26 cellular contexts compared by ENCODE assay signal in genomic region chr1:6269271-6269996, GRCh38. TPM values are rescaled to one million over a fixed set of nuclear protein-coding genes. Genes with fewer than 3 reads are reported as not detected.
A peak's percentile ranks its signal among the peaks of the same experiment; 100 is the strongest.
DNase-seq lines count a peak whose midpoint lies in the region; ATAC-seq and TF ChIP-seq lines count a peak whose summit lies in the region.
"Had no signal": no experiment of that assay in that cellular context is flagged by ENCODE, and none has a peak within 500 bp of the region (broad histone marks: within the 10 kb centered on the region; RNA-seq: fewer than 3 reads in every experiment).

No MANE protein-coding gene starts in this region.

- no peaks in the 10 kb centered on the region for H3K9me2 ChIP-seq in hepatocyte (replicated peaks; ENCODE audit: insufficient read depth)

- H3K4me2 ChIP-seq in BLaER1 treated with 17β-estradiol and CSF1 and Interleukin-3, amounts not matched to agents 10 nM and 100 nM: peak overlapping the region in 10 of 11 experiments; percentile 5 to 97 (median 35); a peak in 15 of 22 replicates
- peak overlapping the region; percentile 51 for H3K4me2 ChIP-seq in hepatocyte

- no peak overlapping the region for H3K4me3 ChIP-seq in BLaER1 treated with 17β-estradiol and CSF1 and Interleukin-3, amounts not matched to agents 10 nM and 100 nM
- no peak overlapping the region for H3K4me3 ChIP-seq in Peyer's patch
- H3K4me3 ChIP-seq in hepatocyte: no peak overlapping the region
- H3K4me3 ChIP-seq: suprapubic skin, uterus had no signal

- no peaks in the 10 kb centered on the region for H3K9me3 ChIP-seq in BLaER1 treated with 17β-estradiol and CSF1 and Interleukin-3, amounts not matched to agents 10 nM and 100 nM (replicated peaks in 1 of 11)
- no peaks in the 10 kb centered on the region for H3K9me3 ChIP-seq in Peyer's patch
- H3K9me3 ChIP-seq in hepatocyte (ENCODE audit: low read depth): no peaks in the 10 kb centered on the region
- H3K9me3 ChIP-seq: suprapubic skin, uterus had no signal

- no peaks in the 10 kb centered on the region for H3K79me2 ChIP-seq in hepatocyte

- peaks cover 68 to 86% (median 77%) of the 10 kb centered on the region in 10 experiments for H3K4me1 ChIP-seq in BLaER1 treated with 17β-estradiol and CSF1 and Interleukin-3, amounts not matched to agents 10 nM and 100 nM
- H3K4me1 ChIP-seq in Peyer's patch (peaks cover 0 to 48% (median 3%) of the 10 kb centered on the region in 4 donors), hepatocyte (ENCODE audit: insufficient read depth) (peaks cover 32% of the 10 kb centered on the region)

- peaks cover 76% of the 10 kb centered on the region for H3K4me1 Mint-ChIP-seq in neural crest cell
- H3K4me1 Mint-ChIP-seq: stimulated activated effector memory CD8-positive, alpha-beta T cell treated with anti-CD3 and anti-CD28 coated beads, Interleukin-12 subunit alpha, Interleukin-12 subunit beta, amount 100 ng/mL, for 72 hours had no signal

- peak overlapping the region in 3 of 11 experiments; percentile 9 to 28 (median 13); a peak in 2 of 22 replicates for H3K9ac ChIP-seq in BLaER1 treated with 17β-estradiol and CSF1 and Interleukin-3, amounts not matched to agents 10 nM and 100 nM

- WGBS in hepatocyte (ENCODE audit: low lambda C conversion rate, missing lambda C conversion rate): 91% methylated on average over 24 of the region's 24 CpGs

- H3K36me3 ChIP-seq in BLaER1 treated with 17β-estradiol and CSF1 and Interleukin-3, amounts not matched to agents 10 nM and 100 nM: peaks cover 0 to 24% (median 3%) of the 10 kb centered on the region in 11 experiments; a peak in 6 of 22 replicates
- H3K36me3 ChIP-seq in Peyer's patch: no peaks in the 10 kb centered on the region
- H3K36me3 ChIP-seq in hepatocyte (replicated peaks; ENCODE audit: insufficient read depth, low read depth): no peaks in the 10 kb centered on the region
- H3K36me3 ChIP-seq: suprapubic skin, uterus had no signal

- H3K27me3 Mint-ChIP-seq in neural crest cell (ENCODE audit: low read depth): no peaks in the 10 kb centered on the region
- H3K27me3 Mint-ChIP-seq: naive thymus-derived CD4-positive, alpha-beta T cell had no signal

- peak overlapping the region; percentile 35 for H3K27ac Mint-ChIP-seq in neural crest cell (ENCODE audit: unreplicated experiment)
- H3K27ac Mint-ChIP-seq: activated naive CD4-positive, alpha-beta T cell treated with anti-CD3 and anti-CD28 coated beads for 36 hours; naive thymus-derived CD4-positive, alpha-beta T cell; stimulated activated effector memory CD8-positive, alpha-beta T cell treated with anti-CD3 and anti-CD28 coated beads, Interleukin-12 subunit alpha, Interleukin-12 subunit beta, amount 100 ng/mL, for 72 hours; T-helper 2 cell treated with Interferon-gamma antibody and Interleukin-4, amounts not matched to agents 5 μg/mL and 100 μg/mL, for 36 hours had no signal

- H3K36me3 Mint-ChIP-seq in neural crest cell (ENCODE audit: low read depth): no peaks in the 10 kb centered on the region
- H3K36me3 Mint-ChIP-seq: naive thymus-derived CD4-positive, alpha-beta T cell; stimulated activated effector memory CD8-positive, alpha-beta T cell treated with anti-CD3 and anti-CD28 coated beads, Interleukin-12 subunit alpha, Interleukin-12 subunit beta, amount 100 ng/mL, for 72 hours had no signal

- H3K9me3 Mint-ChIP-seq in neural crest cell: no peaks in the 10 kb centered on the region
- H3K9me3 Mint-ChIP-seq: activated naive CD4-positive, alpha-beta T cell treated with anti-CD3 and anti-CD28 coated beads for 36 hours; naive thymus-derived CD4-positive, alpha-beta T cell; stimulated activated effector memory CD8-positive, alpha-beta T cell treated with anti-CD3 and anti-CD28 coated beads, Interleukin-12 subunit alpha, Interleukin-12 subunit beta, amount 100 ng/mL, for 72 hours; T-helper 2 cell treated with Interferon-gamma antibody and Interleukin-4, amounts not matched to agents 5 μg/mL and 100 μg/mL, for 36 hours had no signal

- DNase-seq in Peyer's patch (peak in 1 of 3 donors; percentile 72), hepatocyte (ENCODE audit: low spot score) (no peak), neural crest cell (ENCODE audit: low read depth, low spot score) (no peak)
- DNase-seq: activated CD4-positive, alpha-beta T cell treated with anti-CD3 and anti-CD28 coated beads for 48 hours; activated naive CD4-positive, alpha-beta T cell treated with anti-CD3 and anti-CD28 coated beads for 36 hours; activated T-cell treated with anti-CD3 and anti-CD28 coated beads, Interleukin-2, amount 50 U/mL, for 48 hours; amniotic stem cell; KG1; kidney; MM.1S; naive thymus-derived CD4-positive, alpha-beta T cell; uterus had no signal

- H3K4me3 Mint-ChIP-seq in neural crest cell: no peak overlapping the region
- H3K4me3 Mint-ChIP-seq: activated naive CD4-positive, alpha-beta T cell treated with anti-CD3 and anti-CD28 coated beads for 36 hours; naive thymus-derived CD4-positive, alpha-beta T cell; stimulated activated effector memory CD8-positive, alpha-beta T cell treated with anti-CD3 and anti-CD28 coated beads, Interleukin-12 subunit alpha, Interleukin-12 subunit beta, amount 100 ng/mL, for 72 hours; T-helper 2 cell treated with Interferon-gamma antibody and Interleukin-4, amounts not matched to agents 5 μg/mL and 100 μg/mL, for 36 hours had no signal

- peak overlapping the region in 2 of 11 experiments; percentile 5 to 17; a peak in 1 of 22 replicates for H3K27ac ChIP-seq in BLaER1 treated with 17β-estradiol and CSF1 and Interleukin-3, amounts not matched to agents 10 nM and 100 nM
- H3K27ac ChIP-seq in Peyer's patch (peak overlapping the region in 3 of 4 donors; percentile 36 to 77 (median 69)), hepatocyte (peak overlapping the region; percentile 67)
- H3K27ac ChIP-seq: suprapubic skin, uterus had no signal

- H3K27me3 ChIP-seq in BLaER1 treated with 17β-estradiol and CSF1 and Interleukin-3, amounts not matched to agents 10 nM and 100 nM: no peaks in the 10 kb centered on the region
- no peaks in the 10 kb centered on the region for H3K27me3 ChIP-seq in Peyer's patch
- no peaks in the 10 kb centered on the region for H3K27me3 ChIP-seq in hepatocyte
- H3K27me3 ChIP-seq: suprapubic skin, uterus had no signal

- TF ChIP-seq CTCF in Peyer's patch (IDR thresholded peaks at IDR 0.05): no peak
- TF ChIP-seq CTCF in hepatocyte (IDR thresholded peaks at IDR 0.05; ENCODE audit: poor library complexity): no peak
- no peak for TF ChIP-seq CTCF in neural crest cell (conservative IDR thresholded peaks at IDR 0.05)

- ATAC-seq in HG02981 (IDR thresholded peaks at IDR 0.05; ENCODE audit: unreplicated experiment) (no peak), GM18870 (IDR thresholded peaks at IDR 0.05; ENCODE audit: unreplicated experiment) (no peak), HG02610 (IDR thresholded peaks at IDR 0.05; ENCODE audit: unreplicated experiment) (no peak), GM21717 (IDR thresholded peaks at IDR 0.05; ENCODE audit: unreplicated experiment) (no peak)
- ATAC-seq: naive thymus-derived CD4-positive, alpha-beta T cell; stimulated activated effector memory CD8-positive, alpha-beta T cell treated with anti-CD3 and anti-CD28 coated beads, Interleukin-12 subunit alpha, Interleukin-12 subunit beta, amount 100 ng/mL, for 72 hours had no signal

- peaks cover 0 to 41% (median 12%) of the 10 kb centered on the region in 11 experiments; a peak in 9 of 22 replicates for H4K20me1 ChIP-seq in BLaER1 treated with 17β-estradiol and CSF1 and Interleukin-3, amounts not matched to agents 10 nM and 100 nM
- no peaks in the 10 kb centered on the region for H4K20me1 ChIP-seq in hepatocyte (ENCODE audit: insufficient read depth, poor library complexity, severe bottlenecking)

- TF ChIP-seq POLR2A in Peyer's patch (IDR thresholded peaks at IDR 0.05): peak in 1 of 2 donors; percentile 50

- no peak overlapping the region for H2AFZ ChIP-seq in hepatocyte

RNA-seq across cellular contexts. Expression of gene GPR153, which starts 8.5 kb away (rescaled TPM):
- total RNA-seq in Peyer's patch (100 to 1,000 TPM in 3 of 4 donors, 1 to 10 TPM in 1; 3.3 to 162 (median 121) TPM), hepatocyte (6.9 and 9.1 TPM in 2 replicates), neural crest cell (28.1 and 28.7 TPM in 2 replicates)
- polyA plus RNA-seq in hepatocyte: 7.1 and 13.5 TPM in 2 replicates
- polyA plus RNA-seq: naive thymus-derived CD4-positive, alpha-beta T cell had no signal

RNA-seq across cellular contexts. Expression of gene HES3, which starts 25.5 kb away (rescaled TPM):
- total RNA-seq in Peyer's patch: not detected
- not detected in 2 replicates for total RNA-seq in hepatocyte
- polyA plus RNA-seq in hepatocyte: not detected in 2 replicates
- total RNA-seq in neural crest cell: 23.6 and 25.2 TPM in 2 replicates
- total RNA-seq: activated CD8-positive, alpha-beta memory T cell treated with anti-CD3 and anti-CD28 coated beads for 36 hours; activated naive CD4-positive, alpha-beta T cell treated with anti-CD3 and anti-CD28 coated beads for 36 hours; bronchial epithelial cell; HT1080; kidney; lung microvascular endothelial cell; naive thymus-derived CD4-positive, alpha-beta T cell; osteocyte; renal cortical epithelial cell; suprapubic skin; uterus had no signal
- polyA plus RNA-seq: naive thymus-derived CD4-positive, alpha-beta T cell had no signal

RNA-seq across cellular contexts. Expression of gene ICMT, which starts 33.7 kb away (rescaled TPM):
- total RNA-seq in Peyer's patch (100 to 1,000 TPM in 1 of 4 donors, 10 to 100 TPM in 3; 26.4 to 109 (median 63.8) TPM), hepatocyte (60.1 and 62.4 TPM in 2 replicates), neural crest cell (85.4 and 92.8 TPM in 2 replicates)
- polyA plus RNA-seq in hepatocyte: 32.2 and 40.3 TPM in 2 replicates

Comparison
In these comparisons a context has a peak if more than half of its experiments do, and no peak if none do; other contexts are left out.
1. RNA of gene HES3, which starts 25.5 kb away (total RNA-seq): 23.6 to 25.2 TPM in neural crest cell; not detected in Peyer's patch and not detected in hepatocyte; every median in the first group is over 10 times any median in the second.